ENCODE assay signal across 1 cellular context in genomic region chr11:14380947-14381555, GRCh38.
TF ChIP-seq lines count a peak whose summit lies in the region.

No MANE protein-coding gene starts in this region.

TF ChIP-seq in HEK293, 187 proteins besides CTCF, POLR2A, EP300 and RAD21 (continued from another document and continues in another):
- TF ChIP-seq ELK4 (IDR thresholded peaks at IDR 0.05; ENCODE audit: borderline replicate concordance, low read depth, low read length) (no peak), ZNF366 (tag by site-specific recombination; conservative IDR thresholded peaks at IDR 0.05) (no peak), ZNF221 (tag by site-specific recombination; IDR thresholded peaks at IDR 0.05; ENCODE audit: borderline replicate concordance) (no peak), ZSCAN30 (tag by site-specific recombination; IDR thresholded peaks at IDR 0.05) (peak; percentile 48; the same call in 1 of the 2 replicates), ZNF341 (tag by site-specific recombination; IDR thresholded peaks at IDR 0.05; ENCODE audit: low read depth) (peak; percentile 46), MZF1 (tag by site-specific recombination; IDR thresholded peaks at IDR 0.05; ENCODE audit: borderline replicate concordance) (no peak), ZNF280D (tag by site-specific recombination; IDR thresholded peaks at IDR 0.05) (no peak), ZNF324 (tag by site-specific recombination; IDR thresholded peaks at IDR 0.05) (no peak), ZNF132 (tag by site-specific recombination; IDR thresholded peaks at IDR 0.05; ENCODE audit: borderline replicate concordance) (no peak), SP7 (tag by site-specific recombination; IDR thresholded peaks at IDR 0.05) (0 out of 2 replicates have a peak, but pooled peaks have one; percentile 47), ZNF174 (tag by site-specific recombination; IDR thresholded peaks at IDR 0.05) (no peak), ZNF449 (tag by site-specific recombination; IDR thresholded peaks at IDR 0.05) (no peak), ZNF23 (tag by site-specific recombination; IDR thresholded peaks at IDR 0.05; ENCODE audit: borderline replicate concordance) (no peak), PRDM10 (tag by site-specific recombination; IDR thresholded peaks at IDR 0.05) (no peak), PATZ1 (tag by site-specific recombination; IDR thresholded peaks at IDR 0.05) (no peak), ZNF354C (tag by site-specific recombination; IDR thresholded peaks at IDR 0.05; ENCODE audit: borderline replicate concordance, low read depth) (no peak), GLIS2 (tag by site-specific recombination; IDR thresholded peaks at IDR 0.05) (peak; percentile 10; the same call in 1 of the 2 replicates), ZNF626 (tag by site-specific recombination; IDR thresholded peaks at IDR 0.05) (no peak), ZNF335 (tag by site-specific recombination; conservative IDR thresholded peaks at IDR 0.05) (peak; percentile 78), SETDB1 (IDR thresholded peaks at IDR 0.05; ENCODE audit: insufficient read length, low read length) (no peak), ZNF704 (tag by site-specific recombination; IDR thresholded peaks at IDR 0.05) (no peak), ZXDB (tag by site-specific recombination; IDR thresholded peaks at IDR 0.05) (peak; percentile 67), MEIS1 (CRISPR knock-in tag; IDR thresholded peaks at IDR 0.05; ENCODE audit: borderline replicate concordance) (no peak), ZNF530 (tag by site-specific recombination; IDR thresholded peaks at IDR 0.05; ENCODE audit: low read depth) (no peak), ZNF426 (tag by site-specific recombination; IDR thresholded peaks at IDR 0.05) (no peak), FEZF1 (tag by site-specific recombination; IDR thresholded peaks at IDR 0.05) (no peak), ZNF391 (tag by site-specific recombination; IDR thresholded peaks at IDR 0.05; ENCODE audit: borderline replicate concordance, low read depth) (no peak), TRIM28 (IDR thresholded peaks at IDR 0.05; ENCODE audit: borderline replicate concordance, low read length) (no peak), SCRT1 (tag by site-specific recombination; IDR thresholded peaks at IDR 0.05; ENCODE audit: borderline replicate concordance) (no peak), PRDM6 (tag by site-specific recombination; IDR thresholded peaks at IDR 0.05) (no peak), KLF7 (tag by site-specific recombination; IDR thresholded peaks at IDR 0.05; ENCODE audit: borderline replicate concordance) (no peak), ZNF121 (tag by site-specific recombination; IDR thresholded peaks at IDR 0.05) (no peak), ZFP3 (tag by site-specific recombination; IDR thresholded peaks at IDR 0.05; ENCODE audit: low read depth) (no peak), ZNF544 (tag by site-specific recombination; IDR thresholded peaks at IDR 0.05) (no peak), ZNF175 (tag by site-specific recombination; IDR thresholded peaks at IDR 0.05) (no peak), ZNF830 (tag by site-specific recombination; IDR thresholded peaks at IDR 0.05; ENCODE audit: low read depth) (no peak), ZNF311 (tag by site-specific recombination; IDR thresholded peaks at IDR 0.05; ENCODE audit: borderline replicate concordance) (no peak), ZNF658 (tag by site-specific recombination; IDR thresholded peaks at IDR 0.05) (no peak), SALL2 (tag by site-specific recombination; IDR thresholded peaks at IDR 0.05; ENCODE audit: borderline replicate concordance) (no peak), ZNF138 (tag by site-specific recombination; IDR thresholded peaks at IDR 0.05; ENCODE audit: borderline replicate concordance) (no peak), ZNF148 (tag by site-specific recombination; IDR thresholded peaks at IDR 0.05; ENCODE audit: borderline replicate concordance) (no peak), ZNF623 (tag by site-specific recombination; IDR thresholded peaks at IDR 0.05) (no peak), ZNF843 (tag by site-specific recombination; IDR thresholded peaks at IDR 0.05) (0 out of 2 replicates have a peak, but pooled peaks have one; percentile 29), ZBTB48 (tag by site-specific recombination; IDR thresholded peaks at IDR 0.05) (peak; percentile 72)
